Comparison of ENCODE assay signal across 9 cellular contexts in the genomic region with DNA sequence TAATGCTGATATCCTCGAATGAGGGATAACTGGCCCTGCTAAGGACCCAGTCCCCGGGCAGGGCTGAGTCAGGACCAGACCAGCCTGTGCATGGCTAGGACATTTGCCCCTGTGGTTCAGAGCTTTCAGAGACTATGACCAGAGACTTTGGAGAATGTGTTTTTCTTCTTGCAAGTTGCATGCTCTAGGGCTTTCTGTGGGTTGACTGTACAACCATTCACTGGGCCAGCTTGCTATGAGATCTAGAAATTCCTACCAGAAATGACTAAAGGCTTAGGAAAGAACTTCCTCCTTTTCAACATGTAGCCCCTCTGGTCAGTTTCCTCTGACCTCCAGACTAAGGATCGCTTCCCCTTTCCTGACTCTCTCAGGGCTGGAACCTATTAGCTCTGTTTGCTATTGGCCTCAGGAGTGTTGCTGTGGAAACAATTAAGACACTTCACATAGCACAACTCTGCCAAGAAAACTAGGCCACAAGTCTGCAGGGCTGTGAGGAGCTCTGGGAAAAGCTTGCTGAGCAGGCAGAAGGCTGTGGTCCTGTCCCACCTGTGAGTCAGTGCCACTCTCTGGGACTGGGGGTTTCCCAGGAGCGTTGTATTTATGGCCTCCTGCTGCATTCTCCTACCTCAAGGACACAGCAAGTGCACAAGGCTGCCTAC. TPM values are rescaled to one million over a fixed set of nuclear protein-coding genes. Genes with fewer than 3 reads are reported as not detected.
DNase-seq lines count a peak whose midpoint lies in the region; ATAC-seq and TF ChIP-seq lines count a peak whose summit lies in the region.
"Had no signal": no experiment of that assay in that cellular context is flagged by ENCODE, and none has a peak within 500 bp of the region (broad histone marks: within the 10 kb centered on the region; RNA-seq: fewer than 3 reads in every experiment).

No MANE protein-coding gene starts in this region.

- H3K36me3 ChIP-seq in esophagus muscularis mucosa = peaks cover 24 to 54% (median 37%) of the 10 kb centered on the region in 4 donors
- peaks cover 67% of the 10 kb centered on the region for H3K36me3 ChIP-seq in OCI-LY7 (ENCODE audit: insufficient read depth, low read length)

- H3K9me3 ChIP-seq in esophagus muscularis mucosa = no peaks in the 10 kb centered on the region
- H3K9me3 ChIP-seq in OCI-LY7 (ENCODE audit: low read length) = no peaks in the 10 kb centered on the region

- H3K4me1 ChIP-seq in esophagus muscularis mucosa = peaks cover 79 to 89% (median 81%) of the 10 kb centered on the region in 4 donors
- H3K4me1 ChIP-seq in OCI-LY7 (ENCODE audit: insufficient read depth, low read length, poor library complexity, severe bottlenecking) = peaks cover 10% of the 10 kb centered on the region

- DNase-seq in C1 segment of cervical spinal cord (lab: John Stamatoyannopoulos, UW) (peak in 8 of 14 donors; percentile 17 to 70 (median 38)), NOMO-1 treated with DMSO at 0.1 percent for 48 hours (lab: John Stamatoyannopoulos, UW; ENCODE audit: unreplicated experiment) (peak; percentile 96), esophagus muscularis mucosa (ENCODE audit: extremely low spot score) (no peak), non-pigmented ciliary epithelial cell (ENCODE audit: low read depth) (peak; percentile 57), OCI-LY7 (ENCODE audit: low spot score) (no peak)
- DNase-seq in activated T-cell treated with anti-CD3 and anti-CD28 coated beads, Interleukin-2, amount 50 U/mL, for 1 hour = no peak
- DNase-seq: small intestine had no signal

- intact Hi-C loops in esophagus muscularis mucosa (cut with DNase I) = no loop called here
- intact Hi-C loops in OCI-LY7 (cut with micrococcal nuclease; ENCODE audit: unreplicated experiment) = no loop called here

- H3K4me3 ChIP-seq in esophagus muscularis mucosa = no peak overlapping the region
- no peak overlapping the region for H3K4me3 ChIP-seq in OCI-LY7 (ENCODE audit: low read depth, low read length, poor library complexity, severe bottlenecking)

- TF ChIP-seq EP300 in esophagus muscularis mucosa (IDR thresholded peaks at IDR 0.05) = no peak

- WGBS in esophagus muscularis mucosa = 35% methylated on average over 3 of the region's 4 CpGs

- H3K4me2 ChIP-seq in OCI-LY7 (ENCODE audit: low read length) = no peak overlapping the region

- H3K79me2 ChIP-seq in OCI-LY7 (ENCODE audit: insufficient read depth, low read depth, low read length) = peaks cover 22% of the 10 kb centered on the region; the same call in 1 of the 2 replicates

- BruUV-seq in OCI-LY7 (replicated peaks; lab: Mats Ljungman, UMichigan) = no TSS peak

- H3K27ac ChIP-seq in esophagus muscularis mucosa (replicated peaks in 1 of 4) = peak overlapping the region; percentile 84 to 99 (median 94)
- no peak overlapping the region for H3K27ac ChIP-seq in OCI-LY7 (ENCODE audit: low read depth, low read length, poor library complexity, severe bottlenecking)

- POLR2A ChIA-PET in OCI-LY7 (lab: Charles Lee) = interaction anchor here (0.6 to 1.1 kb wide), 2 partner anchors 16 to 23 kb away, joined by 3 read pairs; no protein-coding TSS in a partner anchor

- H2AFZ ChIP-seq in OCI-LY7 (ENCODE audit: low read length) = no peak overlapping the region

- CTCF ChIA-PET in OCI-LY7 (lab: Charles Lee; ENCODE audit: unreplicated experiment) = no interaction called here

- no peak for TF ChIP-seq CTCF in esophagus muscularis mucosa (IDR thresholded peaks at IDR 0.05)
- TF ChIP-seq CTCF in OCI-LY7 (conservative IDR thresholded peaks at IDR 0.05; ENCODE audit: low read length) = no peak

- H4K20me1 ChIP-seq in OCI-LY7 (ENCODE audit: insufficient read depth, low read length) = peaks cover 11% of the 10 kb centered on the region; the same call in 1 of the 2 replicates

- no peak for TF ChIP-seq POLR2A in esophagus muscularis mucosa (IDR thresholded peaks at IDR 0.05; ENCODE audit: low read depth)

- no peaks in the 10 kb centered on the region for H3K27me3 ChIP-seq in esophagus muscularis mucosa

- no peak for ATAC-seq in GM21447 (IDR thresholded peaks at IDR 0.05; ENCODE audit: unreplicated experiment)
- no peak for ATAC-seq in HG03342 (IDR thresholded peaks at IDR 0.05; ENCODE audit: unreplicated experiment)

- H3K9me2 ChIP-seq in OCI-LY7 (ENCODE audit: insufficient read depth, low read length) = no peaks in the 10 kb centered on the region

RNA-seq across cellular contexts. Expression of gene CRY2, which starts 10.7 kb away (rescaled TPM):
- total RNA-seq in esophagus muscularis mucosa (10 to 100 TPM; 32.0 to 57.6 (median 49.7) TPM), OCI-LY7 (2022) (24.6 and 27.2 TPM in 2 replicates)
- 19.2 and 24.5 TPM in 2 replicates for total RNA-seq in OCI-LY7 (2014; rRNA removed; shearing (Covaris generic))

RNA-seq across cellular contexts. Expression of gene MAPK8IP1, which starts 27.5 kb away (rescaled TPM):
- total RNA-seq in esophagus muscularis mucosa (10 to 100 TPM in 3 of 4 donors, 1 to 10 TPM in 1; 7.5 to 20.6 (median 16.1) TPM), OCI-LY7 (2022) (1.5 and 2.2 TPM in 2 replicates)
- 2.2 and 2.9 TPM in 2 replicates for total RNA-seq in OCI-LY7 (2014; rRNA removed; shearing (Covaris generic))

RNA-seq across cellular contexts. Expression of gene FREY1, which starts 49.1 kb away (rescaled TPM):
- total RNA-seq in esophagus muscularis mucosa (1 to 10 TPM in 3 of 4 donors, under 1 TPM in 1; 0.65 to 3.7 (median 1.4) TPM), OCI-LY7 (2022) (3.7 and 4.3 TPM in 2 replicates)
- total RNA-seq in OCI-LY7 (2014; rRNA removed; shearing (Covaris generic)) = 2.4 and 3.3 TPM in 2 replicates

RNA-seq across cellular contexts. Expression of gene SLC35C1, which starts 53.0 kb away (rescaled TPM):
- total RNA-seq in esophagus muscularis mucosa (10 to 100 TPM in 3 of 4 donors, 1 to 10 TPM in 1; 9.6 to 18.0 (median 13.1) TPM), OCI-LY7 (2022) (7.9 and 9.2 TPM in 2 replicates)
- 2.1 and 3.3 TPM in 2 replicates for total RNA-seq in OCI-LY7 (2014; rRNA removed; shearing (Covaris generic))

RNA-seq across cellular contexts. Expression of gene PEX16, which starts 59.7 kb away (rescaled TPM):
- total RNA-seq in esophagus muscularis mucosa = 10 to 100 TPM; 15.4 to 32.2 (median 23.2) TPM
- 41.0 TPM in 2 replicates for total RNA-seq in OCI-LY7 (2014; rRNA removed; shearing (Covaris generic))
- total RNA-seq in OCI-LY7 (2022) = 42.1 and 43.9 TPM in 2 replicates

Comparison
In these comparisons a context has a peak if more than half of its experiments do, and no peak if none do; other contexts are left out.
1. DNase-seq: peak in C1 segment of cervical spinal cord (8 of 14), NOMO-1 treated with DMSO at 0.1 percent for 48 hours (single experiment) and non-pigmented ciliary epithelial cell (single experiment); none in esophagus muscularis mucosa (single experiment), activated T-cell treated with anti-CD3 and anti-CD28 coated beads, Interleukin-2, amount 50 U/mL, for 1 hour (single experiment) and OCI-LY7 (single experiment).